ENCODE assay signal across 1 cellular context in genomic region chr4:38663801-38664703, GRCh38.
A peak's percentile ranks its signal among the peaks of the same experiment; 100 is the strongest.
TF ChIP-seq lines count a peak whose summit lies in the region.

Gene KLF3, plus strand, starts transcription at chr4:38664199. Its CDS starts 16,427 bp downstream, at chr4:38680626.

TF ChIP-seq in H1, 55 proteins besides CTCF, POLR2A, EP300 and RAD21:
- TF ChIP-seq SIRT6 (IDR thresholded peaks at IDR 0.05; ENCODE audit: low read length): no peak
- no peak; the same call in 1 of the 2 replicates for TF ChIP-seq RBBP5 (IDR thresholded peaks at IDR 0.05; ENCODE audit: borderline replicate concordance, low read depth, low read length)
- peak; percentile 71 for TF ChIP-seq USF2 (IDR thresholded peaks at IDR 0.05; ENCODE audit: low read length)
- peak in 1 of 2 experiments; percentile 27; a peak in 1 of 4 replicates for TF ChIP-seq SIN3A (conservative IDR thresholded peaks at IDR 0.05 in 1 of 2, IDR thresholded peaks at IDR 0.05 in 1 of 2; ENCODE audit: low read depth in 1 of 2, low read length in 2 of 2)
- TF ChIP-seq EZH2 (IDR thresholded peaks at IDR 0.05; ENCODE audit: low read depth, low read length, severe bottlenecking): no peak
- peak; percentile 89 for TF ChIP-seq TAF7 (optimal IDR thresholded peaks at IDR 0.05; ENCODE audit: borderline replicate concordance, low read depth, low read length)
- TF ChIP-seq POLR2AphosphoS5 (IDR thresholded peaks at IDR 0.05; ENCODE audit: low read depth, low read length): peak; percentile 70
- peak; percentile 9; the same call in 1 of the 2 replicates for TF ChIP-seq SUZ12 (IDR thresholded peaks at IDR 0.05; ENCODE audit: low read length)
- TF ChIP-seq TCF12 (IDR thresholded peaks at IDR 0.05; ENCODE audit: low read depth, low read length): no peak
- no peak for TF ChIP-seq KDM1A (IDR thresholded peaks at IDR 0.05; ENCODE audit: borderline replicate concordance, low read length)
- peak; percentile 27 for TF ChIP-seq KDM4A (IDR thresholded peaks at IDR 0.05; ENCODE audit: low read depth, low read length, severe bottlenecking)
- TF ChIP-seq CREB1 (IDR thresholded peaks at IDR 0.05): 0 out of 2 replicates have a peak, but pooled peaks have one; percentile 4
- TF ChIP-seq KDM5A (IDR thresholded peaks at IDR 0.05; ENCODE audit: low read length): no peak
- TF ChIP-seq TAF1 (IDR thresholded peaks at IDR 0.05; ENCODE audit: low read depth, low read length): peak; percentile 71
- TF ChIP-seq PHF8 (conservative IDR thresholded peaks at IDR 0.05; ENCODE audit: low read depth, low read length): peak; percentile 69; the same call in 1 of the 2 replicates
- TF ChIP-seq TBP (IDR thresholded peaks at IDR 0.05; ENCODE audit: low read depth, low read length): peak; percentile 55; the same call in 1 of the 2 replicates
- no peak; the same call in 1 of the 2 replicates for TF ChIP-seq E2F6 (IDR thresholded peaks at IDR 0.05)
TF ChIP-seq in H1: peak in this region for 10.
